Comparison of ENCODE assay signal across 1 cellular context in the genomic region with DNA sequence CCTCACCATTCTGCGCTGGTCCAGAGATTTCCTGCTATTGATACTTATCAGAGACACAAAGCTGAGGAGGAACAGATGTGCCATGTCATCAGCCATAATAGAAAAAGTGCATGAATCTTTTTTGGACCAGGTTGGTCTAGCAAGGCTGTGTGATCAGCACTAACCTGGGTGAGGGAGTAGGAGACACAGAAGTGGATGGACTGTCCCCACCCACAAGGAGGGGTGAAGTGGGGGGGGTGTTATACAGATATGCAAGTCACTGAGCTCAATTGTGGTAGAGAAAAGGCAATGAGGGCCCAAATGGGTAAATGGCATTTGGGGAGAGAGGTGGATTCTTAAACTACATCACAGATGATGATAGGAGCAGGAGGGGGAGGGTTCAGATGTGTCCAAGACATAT.
TF ChIP-seq lines count a peak whose summit lies in the region.

No MANE protein-coding gene starts in this region.

TF ChIP-seq in K562, 482 proteins besides CTCF, POLR2A, EP300 and RAD21:
- TF ChIP-seq FOXJ2 (tag; IDR thresholded peaks at IDR 0.05) (no peak), NFE2 (IDR thresholded peaks at IDR 0.05; ENCODE audit: low read depth) (peak; percentile 48), ZNF79 (CRISPR knock-in tag; IDR thresholded peaks at IDR 0.05; ENCODE audit: low read depth) (no peak), ZNF316 (IDR thresholded peaks at IDR 0.05) (0 out of 2 replicates have a peak, but pooled peaks have one; percentile 7)
